8 cellular contexts compared by ENCODE assay signal in genomic region chr7:155598810-155599210, GRCh38. TPM values are rescaled to one million over a fixed set of nuclear protein-coding genes. Genes with fewer than 3 reads are reported as not detected.
A peak's percentile ranks its signal among the peaks of the same experiment; 100 is the strongest.
DNase-seq lines count a peak whose midpoint lies in the region; ATAC-seq and TF ChIP-seq lines count a peak whose summit lies in the region.

No MANE protein-coding gene starts in this region.

- H3K4me1 Mint-ChIP-seq in CD4-positive, alpha-beta T cell (ENCODE audit: low read depth), result no peaks in the 10 kb centered on the region
- peaks cover 15% of the 10 kb centered on the region for H3K4me1 Mint-ChIP-seq in activated naive CD4-positive, alpha-beta T cell treated with anti-CD3 and anti-CD28 coated beads for 36 hours (ENCODE audit: low read depth)
- peaks cover 6% of the 10 kb centered on the region for H3K4me1 Mint-ChIP-seq in type B pancreatic cell (ENCODE audit: unreplicated experiment)

- peak; percentile 95 for TF ChIP-seq CTCF in CD4-positive, alpha-beta T cell (IDR thresholded peaks at IDR 0.05)
- TF ChIP-seq CTCF in type B pancreatic cell (conservative IDR thresholded peaks at IDR 0.05), result peak; percentile 99

- peak; percentile 83 for ATAC-seq in CD4-positive, alpha-beta T cell (ENCODE audit: poor library complexity)
- peak; percentile 82 for ATAC-seq in GM21515 (IDR thresholded peaks at IDR 0.05; ENCODE audit: unreplicated experiment)

- peak; percentile 67 to 89 (median 80) for DNase-seq in CD4-positive, alpha-beta T cell
- DNase-seq in M059J (ENCODE audit: low read depth) (peak; percentile 63), SK-N-DZ (ENCODE audit: low spot score) (peak; percentile 63), glomerular endothelial cell (ENCODE audit: extremely low read depth, low read depth, low spot score) (peak; percentile 58), trophoblast cell (peak; percentile 75 to 96), type B pancreatic cell (ENCODE audit: extremely low spot score, unreplicated experiment) (peak; percentile 85)
- DNase-seq in activated naive CD4-positive, alpha-beta T cell treated with anti-CD3 and anti-CD28 coated beads for 36 hours, result peak; percentile 90

- no peaks in the 10 kb centered on the region for H3K36me3 Mint-ChIP-seq in CD4-positive, alpha-beta T cell (ENCODE audit: low read depth)
- no peaks in the 10 kb centered on the region for H3K36me3 Mint-ChIP-seq in activated naive CD4-positive, alpha-beta T cell treated with anti-CD3 and anti-CD28 coated beads for 36 hours (ENCODE audit: low read depth)
- no peaks in the 10 kb centered on the region for H3K36me3 Mint-ChIP-seq in type B pancreatic cell

- H3K9me3 ChIP-seq in CD4-positive, alpha-beta T cell (ENCODE audit: control insufficient read depth, low read length), result no peaks in the 10 kb centered on the region
- H3K9me3 ChIP-seq in trophoblast cell (ENCODE audit: insufficient read depth, low read depth, low read length), result peaks cover 1% of the 10 kb centered on the region

- no peak overlapping the region for H3K18ac ChIP-seq in trophoblast cell (ENCODE audit: low read length)

- H3K79me2 ChIP-seq in trophoblast cell (ENCODE audit: control insufficient read depth, insufficient read depth, low read length, poor library complexity), result no peaks in the 10 kb centered on the region

- no peaks in the 10 kb centered on the region for H3K79me1 ChIP-seq in trophoblast cell (ENCODE audit: low read length)

- POLR2A ChIA-PET in CD4-positive, alpha-beta T cell (lab: Charles Lee), result interaction anchor here (0.7 kb wide), 1 partner anchor 168 kb away, joined by 3 read pairs; no protein-coding TSS in a partner anchor

- H3K27me3 Mint-ChIP-seq in CD4-positive, alpha-beta T cell, result peaks cover 50% of the 10 kb centered on the region
- peaks cover 32% of the 10 kb centered on the region for H3K27me3 Mint-ChIP-seq in activated naive CD4-positive, alpha-beta T cell treated with anti-CD3 and anti-CD28 coated beads for 36 hours (ENCODE audit: low read depth)
- peaks cover 39% of the 10 kb centered on the region for H3K27me3 Mint-ChIP-seq in type B pancreatic cell

- intact Hi-C loops in CD4-positive, alpha-beta T cell (cut with DNase I, micrococcal nuclease), result loop anchor here (1.0 kb wide), 2 partner anchors 139 to 169 kb away; no protein-coding TSS in a partner anchor
- intact Hi-C loops in activated naive CD4-positive, alpha-beta T cell treated with anti-CD3 and anti-CD28 coated beads for 36 hours (cut with micrococcal nuclease), result loop anchor here (1.0 kb wide), 3 partner anchors 139 to 169 kb away; no protein-coding TSS in a partner anchor

- H3K4me3 ChIP-seq in trophoblast cell (ENCODE audit: low read depth, low read length), result no peak overlapping the region

- no peak overlapping the region for H2BK120ac ChIP-seq in trophoblast cell (ENCODE audit: insufficient read depth, low read length, poor library complexity)

- H3K4me1 ChIP-seq in trophoblast cell (ENCODE audit: control insufficient read depth in 1 of 2, insufficient read depth in 2 of 2, low read length in 2 of 2), result peaks cover 0 to 2% of the 10 kb centered on the region in 2 experiments

- no peak overlapping the region for H4K12ac ChIP-seq in trophoblast cell (ENCODE audit: low read depth, low read length)

- H3K4ac ChIP-seq in trophoblast cell (ENCODE audit: low read depth, low read length), result no peak overlapping the region

- no peak overlapping the region for H3K23ac ChIP-seq in trophoblast cell (ENCODE audit: low read length)

- no peak overlapping the region for H3K27ac ChIP-seq in CD4-positive, alpha-beta T cell (ENCODE audit: low read depth, low read length)
- no peak overlapping the region for H3K27ac ChIP-seq in trophoblast cell (ENCODE audit: low read depth, low read length)

- no peak overlapping the region for H4K8ac ChIP-seq in trophoblast cell (ENCODE audit: low read depth, low read length)

- H3K4me2 ChIP-seq in trophoblast cell (ENCODE audit: low read length), result peak overlapping the region; percentile 22

- H3K27ac Mint-ChIP-seq in CD4-positive, alpha-beta T cell, result no peak overlapping the region
- peak overlapping the region; percentile 14 for H3K27ac Mint-ChIP-seq in activated naive CD4-positive, alpha-beta T cell treated with anti-CD3 and anti-CD28 coated beads for 36 hours
- H3K27ac Mint-ChIP-seq in type B pancreatic cell, result no peak overlapping the region

- no peak overlapping the region for H4K91ac ChIP-seq in trophoblast cell (ENCODE audit: low read depth, low read length)

- no peak overlapping the region for H3K4me3 Mint-ChIP-seq in CD4-positive, alpha-beta T cell
- no peak overlapping the region for H3K4me3 Mint-ChIP-seq in activated naive CD4-positive, alpha-beta T cell treated with anti-CD3 and anti-CD28 coated beads for 36 hours
- peak overlapping the region; percentile 24 for H3K4me3 Mint-ChIP-seq in type B pancreatic cell

- no peaks in the 10 kb centered on the region for H3K36me3 ChIP-seq in trophoblast cell (ENCODE audit: control insufficient read depth in 1 of 2, insufficient read depth in 2 of 2, low read length in 2 of 2)

- H3K9me3 Mint-ChIP-seq in CD4-positive, alpha-beta T cell, result no peaks in the 10 kb centered on the region
- no peaks in the 10 kb centered on the region for H3K9me3 Mint-ChIP-seq in activated naive CD4-positive, alpha-beta T cell treated with anti-CD3 and anti-CD28 coated beads for 36 hours
- H3K9me3 Mint-ChIP-seq in type B pancreatic cell, result no peaks in the 10 kb centered on the region

- no CpG with 5 or more reads among the region's 12 CpGs for WGBS in trophoblast cell (ENCODE audit: extremely low coverage, insufficient coverage, insufficient read length)

- no peak overlapping the region for H2AK5ac ChIP-seq in trophoblast cell (ENCODE audit: low read length)

- H2BK12ac ChIP-seq in trophoblast cell (ENCODE audit: low read length), result no peak overlapping the region

- H3K14ac ChIP-seq in trophoblast cell (ENCODE audit: low read length), result no peak overlapping the region

- CTCF ChIA-PET in CD4-positive, alpha-beta T cell (lab: Charles Lee), result interaction anchor here (0.6 to 2.3 kb wide), 23 partner anchors 9 to 186 kb away, joined by 3 to 26 read pairs (median 4); no protein-coding TSS in a partner anchor
- CTCF ChIA-PET in activated naive CD4-positive, alpha-beta T cell treated with anti-CD3 and anti-CD28 coated beads for 36 hours (lab: Charles Lee), result interaction anchor here (0.5 to 5.2 kb wide), 54 partner anchors 8 to 684 kb away, joined by 3 to 87 read pairs (median 5); partner anchors contain the start of gene RBM33

- peaks cover 5% of the 10 kb centered on the region for H3K27me3 ChIP-seq in CD4-positive, alpha-beta T cell (ENCODE audit: control insufficient read depth, insufficient read depth, low read length)
- no peaks in the 10 kb centered on the region for H3K27me3 ChIP-seq in trophoblast cell (ENCODE audit: insufficient read depth, low read length)

- H2AFZ ChIP-seq in trophoblast cell (ENCODE audit: insufficient read depth, low read length, poor library complexity), result no peak overlapping the region

- no peak overlapping the region for H2BK5ac ChIP-seq in trophoblast cell (ENCODE audit: low read depth, low read length, poor library complexity)

- no peak overlapping the region for H3K9ac ChIP-seq in trophoblast cell (ENCODE audit: low read length)

RNA-seq across cellular contexts. Expression of gene RBM33, which starts 45.7 kb away (rescaled TPM):
- 100 to 1,000 TPM; 178 to 184 TPM for total RNA-seq in CD4-positive, alpha-beta T cell
- 8.3 and 15.5 TPM in 2 replicates for total RNA-seq in M059J (2014; rRNA removed; shearing (Covaris generic))
- 18.6 and 21.3 TPM in 2 replicates for polyA plus RNA-seq in SK-N-DZ (2014; cell fraction: cytosol; rRNA removed)
- 39.5 and 67.1 TPM in 2 replicates for polyA plus RNA-seq in SK-N-DZ (2014; cell fraction: nucleus; rRNA removed)
- 10 to 100 TPM; 65.5 to 66.3 TPM for total RNA-seq in activated naive CD4-positive, alpha-beta T cell treated with anti-CD3 and anti-CD28 coated beads for 36 hours
- total RNA-seq in glomerular endothelial cell, result 19.1 and 34.6 TPM in 2 replicates
- polyA plus RNA-seq in trophoblast cell (2013), result 28.0 and 29.0 TPM in 2 replicates
- total RNA-seq in type B pancreatic cell (ENCODE audit: low replicate concordance), result 60.2 and 67.2 TPM in 2 replicates

RNA-seq across cellular contexts. Expression of gene CNPY1, which starts 52.5 kb away (rescaled TPM):
- not detected for total RNA-seq in CD4-positive, alpha-beta T cell
- not detected in 2 replicates for total RNA-seq in M059J (2014; rRNA removed; shearing (Covaris generic))
- polyA plus RNA-seq in SK-N-DZ (2014; cell fraction: cytosol; rRNA removed), result not detected in 2 replicates
- not detected in 2 replicates for polyA plus RNA-seq in SK-N-DZ (2014; cell fraction: nucleus; rRNA removed)
- not detected for total RNA-seq in activated naive CD4-positive, alpha-beta T cell treated with anti-CD3 and anti-CD28 coated beads for 36 hours
- not detected in 2 replicates for total RNA-seq in glomerular endothelial cell
- not detected in 2 replicates for polyA plus RNA-seq in trophoblast cell (2013)
- not detected in 2 replicates for total RNA-seq in type B pancreatic cell (ENCODE audit: low replicate concordance)
